ENCODE assay signal across 23 cellular contexts in the genomic region with DNA sequence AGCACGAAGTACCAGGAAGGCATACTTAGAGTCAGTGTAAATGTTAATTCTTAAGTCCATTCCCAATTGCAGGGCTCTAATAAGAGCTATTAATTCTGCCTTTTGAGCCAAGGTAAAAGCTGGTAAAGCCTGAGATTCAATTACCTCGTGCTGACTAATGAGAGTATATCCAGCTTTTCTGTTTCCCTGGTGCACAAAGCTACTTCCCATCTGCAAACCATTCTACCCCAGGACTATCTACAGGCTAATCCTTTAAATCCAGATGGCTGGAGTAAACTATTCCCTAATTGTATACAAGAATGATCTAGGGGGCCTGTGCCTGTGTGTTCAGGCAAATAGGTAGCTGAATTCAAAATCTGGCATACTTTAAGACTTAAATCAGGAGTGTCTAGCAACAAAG.
"Had no signal": no experiment of that assay in that cellular context is flagged by ENCODE, and none has a peak within 500 bp of the region (broad histone marks: within the 10 kb centered on the region; RNA-seq: fewer than 3 reads in every experiment).

No MANE protein-coding gene starts in this region.

- H3K36me3 ChIP-seq: MG63, SJSA1 had no signal

- FAIRE-seq: HepG2 had no signal

- H3K4me3 Mint-ChIP-seq: T-cell had no signal

- H3K27me3 ChIP-seq: MG63, SJSA1 had no signal

- DNase-seq: IMR-90, Karpas-422, KG1, MG63, NCI-H1092 treated with DMSO at 0.1 percent for 48 hours, NCI-H1436, NCI-H187, NCI-H2029, NCI-H2081 treated with DMSO at 0.1 percent for 48 hours, NCI-H2171, NCI-H226, NCI-H446, NCI-H510A, NCI-H526 treated with DMSO at 0.1 percent for 48 hours, NCI-H748 treated with DMSO at 0.1 percent for 48 hours, PC-3, SHP77 treated with DMSO at 0.1 percent for 48 hours, T-cell had no signal

- ATAC-seq: HepG2, Panc1, PC-3, Right ventricle myocardium inferior, T-cell had no signal

- H3K27ac Mint-ChIP-seq: T-cell had no signal

- H3K4me1 Mint-ChIP-seq: T-cell had no signal

- H3K4me3 ChIP-seq: MG63, SJSA1, SK-N-MC had no signal

- H3K9me3 ChIP-seq: MG63, SJSA1 had no signal

- H3K27ac ChIP-seq: SJSA1, SK-N-MC had no signal

- H3K36me3 Mint-ChIP-seq: T-cell had no signal
